1 cellular context compared by ENCODE assay signal in the genomic region with DNA sequence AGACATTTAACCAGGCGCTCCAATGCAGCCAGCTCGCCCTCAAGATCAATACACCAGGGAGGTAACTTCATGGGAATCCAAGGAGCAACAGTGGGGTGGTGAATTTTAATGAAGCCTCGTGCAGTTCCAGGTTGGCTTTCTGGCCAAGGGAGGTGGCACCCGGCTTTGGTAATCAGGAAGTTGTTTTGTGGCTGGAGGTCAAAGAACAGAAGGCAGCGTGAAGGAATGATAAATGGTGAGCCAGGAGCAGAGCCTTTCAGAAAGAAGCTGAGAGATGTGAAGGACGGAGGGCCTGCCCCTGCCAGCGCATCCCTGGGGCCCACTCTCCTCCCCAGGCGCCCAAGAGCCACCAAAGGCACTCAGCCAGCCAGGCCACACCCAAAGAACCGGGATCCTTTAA.
TF ChIP-seq lines count a peak whose summit lies in the region.

No MANE protein-coding gene starts in this region.

TF ChIP-seq in HepG2, 621 proteins besides CTCF, POLR2A, EP300 and RAD21 (continued from another document):
- TF ChIP-seq ZNF501 (CRISPR knock-in tag; IDR thresholded peaks at IDR 0.05) (0 out of 2 replicates have a peak, but pooled peaks have one; percentile 32), HNF4A (CRISPR knock-in tag; IDR thresholded peaks at IDR 0.05) (peak; percentile 18; the same call in 1 of the 2 replicates)
